In genomic region chr11:103920449-103920848, GRCh38 we compare ENCODE assay signal across 14 cellular contexts.
DNase-seq lines count a peak whose midpoint lies in the region; ATAC-seq and TF ChIP-seq lines count a peak whose summit lies in the region.
"Had no signal": no experiment of that assay in that cellular context is flagged by ENCODE, and none has a peak within 500 bp of the region (broad histone marks: within the 10 kb centered on the region; RNA-seq: fewer than 3 reads in every experiment).

No MANE protein-coding gene starts in this region.

- H3K4me2 ChIP-seq in fibroblast of lung (ENCODE audit: extremely low read depth, insufficient read depth, low read length) = no peak overlapping the region
- H3K4me2 ChIP-seq: KMS-11 had no signal

- peaks cover 3 to 4% of the 10 kb centered on the region in 2 donors for H3K4me1 Mint-ChIP-seq in effector memory CD8-positive, alpha-beta T cell (ENCODE audit: low read depth in 2 of 2)

- H4K20me1 ChIP-seq in fibroblast of lung (ENCODE audit: control insufficient read depth, extremely low read depth, insufficient read depth, low read length) = no peaks in the 10 kb centered on the region

- no peak overlapping the region for H3K4me3 Mint-ChIP-seq in effector memory CD8-positive, alpha-beta T cell

- DNase-seq in fibroblast of lung (ENCODE audit: low read depth in 2 of 2) (peak; percentile 10 to 67), LoVo (ENCODE audit: low spot score) (no peak), cortex of kidney (lab: John Stamatoyannopoulos, UW) (no peak), COLO668 (lab: John Stamatoyannopoulos, UW; ENCODE audit: unreplicated experiment) (no peak)
- no peak for DNase-seq in effector memory CD8-positive, alpha-beta T cell
- DNase-seq: activated CD4-positive, alpha-beta T cell treated with anti-CD3 and anti-CD28 coated beads for 48 hours had no signal

- no peaks in the 10 kb centered on the region for H3K36me3 Mint-ChIP-seq in effector memory CD8-positive, alpha-beta T cell (ENCODE audit: insufficient read depth)
- H3K36me3 Mint-ChIP-seq: activated naive CD4-positive, alpha-beta T cell treated with anti-CD3 and anti-CD28 coated beads, Interleukin-2, amount 50 U/mL, for 72 hours had no signal

- TF ChIP-seq CTCF in fibroblast of lung (conservative IDR thresholded peaks at IDR 0.05 in 1 of 2, IDR thresholded peaks at IDR 0.05 in 1 of 2; ENCODE audit: low read depth in 1 of 2, low read length in 2 of 2) = no peak

- no peaks in the 10 kb centered on the region for H3K9me3 Mint-ChIP-seq in effector memory CD8-positive, alpha-beta T cell

- no peaks in the 10 kb centered on the region for H3K79me2 ChIP-seq in fibroblast of lung (ENCODE audit: control insufficient read depth, insufficient read depth, low read length)

- H3K4me1 ChIP-seq in fibroblast of lung (ENCODE audit: control insufficient read depth, extremely low read depth, insufficient read depth, low read length) = no peaks in the 10 kb centered on the region
- H3K4me1 ChIP-seq: HAP-1, SJCRH30 had no signal

- H3K27me3 ChIP-seq in fibroblast of lung (ENCODE audit: control insufficient read depth, insufficient read depth, low read length) = no peaks in the 10 kb centered on the region
- H3K27me3 ChIP-seq: SJCRH30 had no signal

- H2AFZ ChIP-seq in fibroblast of lung (ENCODE audit: low read length) = no peak overlapping the region

- no peak overlapping the region for H3K4me3 ChIP-seq in fibroblast of lung (replicated peaks in 1 of 4; ENCODE audit: control extremely low read depth in 1 of 4, insufficient read depth in 1 of 4, low read depth in 3 of 4, low read length in 4 of 4)
- H3K4me3 ChIP-seq: HAP-1, SJCRH30 had no signal

- no peaks in the 10 kb centered on the region for H3K9me3 ChIP-seq in fibroblast of lung (ENCODE audit: control insufficient read depth, insufficient read depth, low read depth, low read length)
- H3K9me3 ChIP-seq: HAP-1, SJCRH30 had no signal

- no peak overlapping the region for H3K27ac Mint-ChIP-seq in effector memory CD8-positive, alpha-beta T cell
- H3K27ac Mint-ChIP-seq: activated naive CD4-positive, alpha-beta T cell treated with anti-CD3 and anti-CD28 coated beads, Interleukin-2, amount 50 U/mL, for 72 hours had no signal

- H3K9ac ChIP-seq in fibroblast of lung (ENCODE audit: insufficient read depth, low read length) = no peak overlapping the region
- H3K9ac ChIP-seq: KMS-11 had no signal

- no peak for TF ChIP-seq POLR2A in GM18505 (IDR thresholded peaks at IDR 0.05; ENCODE audit: borderline replicate concordance, extremely low read depth, insufficient read depth, insufficient read length)

- H3K27ac ChIP-seq in fibroblast of lung (ENCODE audit: insufficient read depth, low read length) = no peak overlapping the region
- H3K27ac ChIP-seq: C4-2B, KMS-11, SJCRH30 had no signal

- ATAC-seq in GM18505 (IDR thresholded peaks at IDR 0.05; ENCODE audit: unreplicated experiment) (peak; percentile 66), GM21619 (IDR thresholded peaks at IDR 0.05; ENCODE audit: unreplicated experiment) (peak; percentile 72), HG03280 (IDR thresholded peaks at IDR 0.05; ENCODE audit: unreplicated experiment) (peak; percentile 33)
- ATAC-seq in effector memory CD8-positive, alpha-beta T cell (replicated peaks) = no peak
- ATAC-seq: activated naive CD4-positive, alpha-beta T cell treated with anti-CD3 and anti-CD28 coated beads, Interleukin-2, amount 50 U/mL, for 72 hours had no signal

- no peaks in the 10 kb centered on the region for H3K36me3 ChIP-seq in fibroblast of lung (ENCODE audit: control insufficient read depth, insufficient read depth, low read length)
- H3K36me3 ChIP-seq: HAP-1, SJCRH30 had no signal

- H3K27me3 Mint-ChIP-seq in effector memory CD8-positive, alpha-beta T cell = no peaks in the 10 kb centered on the region

Comparison
In these comparisons a context has a peak if more than half of its experiments do, and no peak if none do; other contexts are left out.
1. DNase-seq: peak in fibroblast of lung (2 of 2); none in LoVo (single experiment), cortex of kidney (single experiment), effector memory CD8-positive, alpha-beta T cell (0 of 3) and COLO668 (single experiment).